Comparison of ENCODE assay signal across 17 cellular contexts in the genomic region with DNA sequence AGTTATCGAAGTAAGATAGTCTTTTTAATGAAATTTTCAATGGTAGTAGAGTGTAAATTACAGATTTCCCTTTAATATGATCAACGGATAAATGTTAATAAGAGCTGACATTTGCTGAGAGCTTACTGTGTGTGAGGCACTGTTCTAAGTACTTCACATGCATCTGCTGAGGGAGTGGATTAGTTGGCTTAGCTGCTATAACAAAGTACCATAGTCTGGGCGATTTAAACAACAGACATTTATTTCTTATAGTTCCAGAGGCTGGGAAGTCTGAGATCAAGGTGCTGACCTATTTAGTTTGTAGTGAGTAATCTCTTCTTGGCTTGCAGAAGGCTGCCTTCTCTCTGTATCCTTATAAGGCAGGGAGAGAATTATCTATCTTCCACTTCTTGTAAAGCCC.
DNase-seq lines count a peak whose midpoint lies in the region; ATAC-seq and TF ChIP-seq lines count a peak whose summit lies in the region.
"Had no signal": no experiment of that assay in that cellular context is flagged by ENCODE, and none has a peak within 500 bp of the region (broad histone marks: within the 10 kb centered on the region; RNA-seq: fewer than 3 reads in every experiment).

No MANE protein-coding gene starts in this region.

- H3K27ac Mint-ChIP-seq in T-helper 17 cell, result no peak overlapping the region
- H3K27ac Mint-ChIP-seq: B cell; CD4-positive, CD25-positive, alpha-beta regulatory T cell; CD8-positive, alpha-beta T cell had no signal

- H3K36me3 ChIP-seq in WERI-Rb-1, result no peaks in the 10 kb centered on the region

- peaks cover 5% of the 10 kb centered on the region for H3K36me3 Mint-ChIP-seq in T-helper 17 cell (ENCODE audit: low read depth)
- H3K36me3 Mint-ChIP-seq: CD4-positive, CD25-positive, alpha-beta regulatory T cell; CD8-positive, alpha-beta T cell had no signal

- H3K4me1 Mint-ChIP-seq in T-helper 17 cell, result peaks cover 2% of the 10 kb centered on the region
- H3K4me1 Mint-ChIP-seq: B cell; CD4-positive, CD25-positive, alpha-beta regulatory T cell had no signal

- no peak overlapping the region for H3K4me3 Mint-ChIP-seq in T-helper 17 cell
- H3K4me3 Mint-ChIP-seq: B cell; CD4-positive, CD25-positive, alpha-beta regulatory T cell; CD8-positive, alpha-beta T cell had no signal

- H3K27me3 Mint-ChIP-seq in T-helper 17 cell, result peaks cover 48% of the 10 kb centered on the region

- no peak for TF ChIP-seq CTCF in WERI-Rb-1 (IDR thresholded peaks at IDR 0.05; ENCODE audit: low read depth, low read length)

- peak overlapping the region; percentile 62 for H3K27ac ChIP-seq in WERI-Rb-1
- H3K27ac ChIP-seq: 22Rv1, BLaER1, C4-2B, GM23248 had no signal

- H3K4me3 ChIP-seq in WERI-Rb-1 (ENCODE audit: low read depth, low read length), result peak overlapping the region; percentile 14
- H3K4me3 ChIP-seq: BLaER1, GM23248 had no signal

- ATAC-seq in T-helper 17 cell (no peak), GM21723 (IDR thresholded peaks at IDR 0.05; ENCODE audit: unreplicated experiment) (no peak)
- ATAC-seq: CD8-positive, alpha-beta T cell; HCT116 had no signal

- no peaks in the 10 kb centered on the region for H3K9me3 ChIP-seq in WERI-Rb-1 (ENCODE audit: severe bottlenecking)
- H3K9me3 ChIP-seq in T-helper 17 cell (ENCODE audit: control insufficient read depth, low read length, poor library complexity, severe bottlenecking), result no peaks in the 10 kb centered on the region
- H3K9me3 ChIP-seq: BLaER1, Caco-2 had no signal

- no peaks in the 10 kb centered on the region for H3K27me3 ChIP-seq in WERI-Rb-1 (ENCODE audit: insufficient read depth, low read depth, severe bottlenecking)
- H3K27me3 ChIP-seq: BLaER1 had no signal

- peak; percentile 43 for DNase-seq in D341Med (ENCODE audit: low spot score)
- peak; percentile 7 for DNase-seq in NCI-H524 treated with DMSO at 0.1 percent for 48 hours (lab: John Stamatoyannopoulos, UW)
- DNase-seq in WERI-Rb-1, result peak; percentile 58
- no peak for DNase-seq in T-helper 17 cell
- DNase-seq in DMS53 (lab: John Stamatoyannopoulos, UW), result no peak
- DNase-seq: Caco-2; CD4-positive, CD25-positive, alpha-beta regulatory T cell; CD8-positive, alpha-beta T cell; DND-41; GM23248; H7 had no signal

Comparison
In these comparisons a context has a peak if more than half of its experiments do, and no peak if none do; other contexts are left out.
1. DNase-seq: peak in D341Med (single experiment), NCI-H524 treated with DMSO at 0.1 percent for 48 hours (single experiment) and WERI-Rb-1 (single experiment); none in T-helper 17 cell (0 of 3) and DMS53 (single experiment).